Comparison of ENCODE assay signal across 19 cellular contexts in the genomic region with DNA sequence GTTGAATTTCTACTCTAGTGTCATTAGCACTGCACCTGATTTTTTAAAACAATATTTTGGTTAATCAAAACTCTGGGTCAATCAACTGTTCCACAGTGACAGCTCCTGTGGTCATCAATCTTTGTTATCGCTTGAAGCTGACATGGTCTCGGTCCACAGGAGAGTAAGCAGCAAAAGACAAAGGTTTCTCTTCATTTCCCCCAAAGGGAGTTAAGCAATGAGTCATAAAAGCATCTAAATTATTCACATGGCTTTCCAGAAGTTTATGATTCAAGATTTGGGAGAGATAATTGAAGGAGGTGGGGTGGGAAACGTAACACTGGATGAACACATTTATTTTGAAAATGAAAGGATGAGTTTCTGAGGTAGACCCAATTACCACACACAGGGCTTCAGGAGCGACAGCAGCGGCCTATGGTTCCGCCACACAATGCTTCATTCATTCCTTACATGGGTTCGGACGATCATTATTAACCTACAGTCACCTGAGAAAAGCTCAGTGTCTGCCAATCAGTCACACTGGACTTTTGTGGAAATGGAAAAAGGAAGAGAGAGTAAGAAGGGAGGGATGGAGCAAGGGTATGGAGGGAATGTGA.
"Had no signal": no experiment of that assay in that cellular context is flagged by ENCODE, and none has a peak within 500 bp of the region (broad histone marks: within the 10 kb centered on the region; RNA-seq: fewer than 3 reads in every experiment).

No MANE protein-coding gene starts in this region.

- H3K4me1 Mint-ChIP-seq: activated B cell treated with CpG ODN at 0.5 μM for 24 hours; activated CD4-positive, alpha-beta memory T cell treated with anti-CD3 and anti-CD28 coated beads, Interleukin-2, amount 10 ng/mL, durations not matched to agents 7 days and 5 days; activated CD8-positive, alpha-beta memory T cell treated with anti-CD3 and anti-CD28 coated beads, Interleukin-2, amount 10 ng/mL, durations not matched to agents 7 days and 5 days; immature natural killer cell; naive thymus-derived CD8-positive, alpha-beta T cell; stimulated activated memory B cell treated with anti-CD40 and anti-IgM and Interleukin-4, amounts not matched to agents 10 μg/mL and 1 μg/mL and 100 μg/mL, for 72 hours had no signal

- H3K27ac ChIP-seq: gastroesophageal sphincter, heart left ventricle, parathyroid adenoma, sigmoid colon, testis, upper lobe of right lung had no signal

- H3K27me3 Mint-ChIP-seq: activated CD4-positive, alpha-beta memory T cell treated with anti-CD3 and anti-CD28 coated beads, Interleukin-2, amount 10 ng/mL, durations not matched to agents 7 days and 5 days; activated CD8-positive, alpha-beta memory T cell treated with anti-CD3 and anti-CD28 coated beads, Interleukin-2, amount 10 ng/mL, durations not matched to agents 7 days and 5 days; naive thymus-derived CD8-positive, alpha-beta T cell; stimulated activated memory B cell treated with anti-CD40 and anti-IgM and Interleukin-4, amounts not matched to agents 10 μg/mL and 1 μg/mL and 100 μg/mL, for 72 hours had no signal

- H3K4me1 ChIP-seq: gastroesophageal sphincter, parathyroid adenoma, sigmoid colon, testis, upper lobe of right lung had no signal

- H3K27me3 ChIP-seq: breast epithelium, gastroesophageal sphincter, heart left ventricle, sigmoid colon, testis, upper lobe of right lung had no signal

- H3K36me3 ChIP-seq: breast epithelium, gastroesophageal sphincter, heart left ventricle, sigmoid colon, upper lobe of right lung had no signal

- H3K4me3 Mint-ChIP-seq: activated B cell treated with CpG ODN at 0.5 μM for 24 hours; activated CD4-positive, alpha-beta memory T cell treated with anti-CD3 and anti-CD28 coated beads, Interleukin-2, amount 10 ng/mL, durations not matched to agents 7 days and 5 days; activated CD8-positive, alpha-beta memory T cell treated with anti-CD3 and anti-CD28 coated beads, Interleukin-2, amount 10 ng/mL, durations not matched to agents 7 days and 5 days; activated naive CD4-positive, alpha-beta T cell treated with anti-CD3 and anti-CD28 coated beads for 36 hours; immature natural killer cell; naive thymus-derived CD8-positive, alpha-beta T cell; stimulated activated memory B cell treated with anti-CD40 and anti-IgM and Interleukin-4, amounts not matched to agents 10 μg/mL and 1 μg/mL and 100 μg/mL, for 72 hours had no signal

- H3K36me3 Mint-ChIP-seq: immature natural killer cell; stimulated activated memory B cell treated with anti-CD40 and anti-IgM and Interleukin-4, amounts not matched to agents 10 μg/mL and 1 μg/mL and 100 μg/mL, for 72 hours had no signal

- ATAC-seq: activated CD8-positive, alpha-beta memory T cell treated with anti-CD3 and anti-CD28 coated beads, Interleukin-2, amount 10 ng/mL, durations not matched to agents 7 days and 5 days; gastroesophageal sphincter; heart left ventricle; naive thymus-derived CD8-positive, alpha-beta T cell; stimulated activated memory B cell treated with anti-CD40 and anti-IgM and Interleukin-4, amounts not matched to agents 10 μg/mL and 1 μg/mL and 100 μg/mL, for 72 hours; upper lobe of right lung had no signal

- H3K27ac Mint-ChIP-seq: activated B cell treated with CpG ODN at 0.5 μM for 24 hours; activated CD4-positive, alpha-beta memory T cell treated with anti-CD3 and anti-CD28 coated beads, Interleukin-2, amount 10 ng/mL, durations not matched to agents 7 days and 5 days; activated CD8-positive, alpha-beta memory T cell treated with anti-CD3 and anti-CD28 coated beads, Interleukin-2, amount 10 ng/mL, durations not matched to agents 7 days and 5 days; activated naive CD4-positive, alpha-beta T cell treated with anti-CD3 and anti-CD28 coated beads for 36 hours; immature natural killer cell; stimulated activated memory B cell treated with anti-CD40 and anti-IgM and Interleukin-4, amounts not matched to agents 10 μg/mL and 1 μg/mL and 100 μg/mL, for 72 hours had no signal

- DNase-seq: activated B cell treated with CpG ODN at 0.5 μM for 24 hours; activated CD4-positive, alpha-beta memory T cell treated with anti-CD3 and anti-CD28 coated beads, Interleukin-2, amount 10 ng/mL, durations not matched to agents 7 days and 5 days; activated CD4-positive, alpha-beta T cell treated with anti-CD3 and anti-CD28 coated beads for 4 hours; activated CD8-positive, alpha-beta memory T cell treated with anti-CD3 and anti-CD28 coated beads, Interleukin-2, amount 10 ng/mL, durations not matched to agents 7 days and 5 days; activated naive CD4-positive, alpha-beta T cell treated with anti-CD3 and anti-CD28 coated beads for 36 hours; aorta; cortex of kidney; heart left ventricle; immature natural killer cell; naive thymus-derived CD8-positive, alpha-beta T cell; sigmoid colon; stimulated activated CD4-positive, alpha-beta T cell treated with anti-CD3 and anti-CD28 coated beads, Interleukin-4, amount 100 ng/mL, for 4 hours; T-helper 9 cell; testis; upper lobe of right lung had no signal

- H3K4me3 ChIP-seq: breast epithelium, gastroesophageal sphincter, heart left ventricle, sigmoid colon, testis, upper lobe of right lung had no signal

- H3K9me3 ChIP-seq: breast epithelium, gastroesophageal sphincter, testis, upper lobe of right lung had no signal
